In the genomic region with DNA sequence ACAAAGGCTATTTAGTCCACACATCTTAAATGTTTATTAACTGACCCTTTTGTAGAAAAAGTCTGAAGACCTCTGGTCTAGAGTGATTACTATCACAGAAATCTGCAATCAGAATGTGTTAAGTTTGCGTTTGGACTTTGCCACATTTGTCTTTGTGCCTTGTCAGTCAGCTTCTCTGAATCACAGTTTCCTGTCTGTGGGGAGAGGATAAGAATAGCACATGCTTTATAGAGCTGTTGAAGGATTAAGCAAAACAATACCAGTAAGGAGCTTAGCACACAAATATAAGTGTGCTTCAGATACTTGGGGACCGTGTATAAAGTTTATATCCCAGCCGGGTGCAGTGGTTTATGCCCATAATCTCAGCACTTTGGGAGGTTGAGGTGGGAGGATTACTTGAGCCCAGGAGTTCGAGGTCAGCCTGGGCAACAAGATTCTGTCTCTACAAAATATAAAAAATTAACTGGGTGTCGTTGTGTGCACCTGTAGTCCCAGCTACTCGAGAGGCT, we compare ENCODE assay signal across 8 cellular contexts.
DNase-seq lines count a peak whose midpoint lies in the region; ATAC-seq and TF ChIP-seq lines count a peak whose summit lies in the region.

No MANE protein-coding gene starts in this region.

- in situ Hi-C loops in Caki2 (cut with HindIII; ENCODE audit: low pct_unique_long_range_greater_than_20kb, low sequenced_read_pairs) = no loop called here

- no peak for TF ChIP-seq EP300 in stomach (IDR thresholded peaks at IDR 0.05)

- no peaks in the 10 kb centered on the region for H3K36me3 ChIP-seq in stomach

- no peak overlapping the region for H3K4me3 ChIP-seq in skin epidermis
- H3K4me3 ChIP-seq in stomach = no peak overlapping the region

- intact Hi-C loops in stomach (cut with DNase I; ENCODE audit: low total_unique reads) = no loop called here

- WGBS in stomach, 5 donors = 50 to 64% (median 54%) methylated on average over 6 of the region's 6 CpGs

- TF ChIP-seq POLR2A in stomach (IDR thresholded peaks at IDR 0.05) = no peak

- peak; percentile 58 for DNase-seq in Caki2 (ENCODE audit: low read depth)
- DNase-seq in RPMI8226 = peak; percentile 62
- peak; percentile 17 for DNase-seq in fibroblast of gingiva (ENCODE audit: low read depth)
- DNase-seq in stomach = no peak
- no peak for DNase-seq in T-helper 9 cell

- no peaks in the 10 kb centered on the region for H3K4me1 ChIP-seq in stomach

- no peaks in the 10 kb centered on the region for H3K9me3 ChIP-seq in stomach

- peak overlapping the region in 11 of 21 experiments; percentile 19 to 72 (median 57) for H3K27ac ChIP-seq in skin epidermis
- H3K27ac ChIP-seq in stomach = peak overlapping the region in 2 of 5 donors; percentile 42 to 49

- no peak for TF ChIP-seq CTCF in stomach (IDR thresholded peaks at IDR 0.05)

- ATAC-seq in GM19043 (IDR thresholded peaks at IDR 0.05; ENCODE audit: low read depth, unreplicated experiment) (peak; percentile 70), HG03196 (IDR thresholded peaks at IDR 0.05; ENCODE audit: unreplicated experiment) (peak; percentile 79)

- no peaks in the 10 kb centered on the region for H3K27me3 ChIP-seq in stomach

Comparison
In these comparisons a context has a peak if more than half of its experiments do, and no peak if none do; other contexts are left out.
1. DNase-seq: peak in Caki2 (single experiment), RPMI8226 (single experiment) and fibroblast of gingiva (single experiment); none in stomach (single experiment) and T-helper 9 cell (single experiment).